ENCODE assay signal across 16 cellular contexts in genomic region chr7:135341049-135341448, GRCh38.
DNase-seq lines count a peak whose midpoint lies in the region; ATAC-seq and TF ChIP-seq lines count a peak whose summit lies in the region.
"Had no signal": no experiment of that assay in that cellular context is flagged by ENCODE, and none has a peak within 500 bp of the region (broad histone marks: within the 10 kb centered on the region; RNA-seq: fewer than 3 reads in every experiment).

No MANE protein-coding gene starts in this region.

- H3K27me3 ChIP-seq in mesendoderm (ENCODE audit: insufficient read depth, low read length, poor library complexity), result no peaks in the 10 kb centered on the region

- DNase-seq in HT-29 (ENCODE audit: low spot score), result peak; percentile 38
- DNase-seq in NB4 (ENCODE audit: low read depth), result peak; percentile 19
- no peak for DNase-seq in epithelial cell of proximal tubule (ENCODE audit: low read depth)
- peak; percentile 16 for DNase-seq in mesendoderm
- no peak for DNase-seq in NCI-H1092 (lab: John Stamatoyannopoulos, UW)
- DNase-seq in activated CD4-positive, alpha-beta T cell treated with anti-CD3 and anti-CD28 coated beads, Interleukin-2, amount 50 U/mL, for 4 hours, result no peak
- DNase-seq in cardiac septum (ENCODE audit: low spot score), result no peak
- DNase-seq: ACHN; Calu3; CD4-positive, CD25-positive, alpha-beta regulatory T cell; GM23248; NCI-H1092 treated with DMSO at 0.1 percent for 48 hours; NCI-H1694 treated with DMSO at 0.1 percent for 48 hours; NCI-H446; SHP77 treated with DMSO at 0.1 percent for 48 hours had no signal

- no peaks in the 10 kb centered on the region for H3K79me2 ChIP-seq in mesendoderm (ENCODE audit: control insufficient read depth, insufficient read depth, low read length)

- no peak overlapping the region for H2BK120ac ChIP-seq in mesendoderm (ENCODE audit: low read depth, low read length)

- no CpG with 5 or more reads among the region's 5 CpGs for WGBS in mesendoderm (ENCODE audit: extremely low coverage, insufficient coverage, low lambda C conversion rate)

- no peak overlapping the region for H4K8ac ChIP-seq in mesendoderm (ENCODE audit: low read depth, low read length)

- TF ChIP-seq POLR2A in NB4 (IDR thresholded peaks at IDR 0.05; ENCODE audit: extremely low read depth, insufficient read length), result no peak

- TF ChIP-seq CTCF in NB4 (IDR thresholded peaks at IDR 0.05; ENCODE audit: low read depth, low read length) (no peak), epithelial cell of proximal tubule (conservative IDR thresholded peaks at IDR 0.05; ENCODE audit: low read depth, low read length) (peak; percentile 32)

- H3K27ac ChIP-seq in mesendoderm (ENCODE audit: low read depth, low read length), result no peak overlapping the region
- H3K27ac ChIP-seq: GM23248 had no signal

- H3K18ac ChIP-seq in mesendoderm (ENCODE audit: low read length), result no peak overlapping the region

- H3K79me1 ChIP-seq in mesendoderm (ENCODE audit: low read length), result no peaks in the 10 kb centered on the region

- H3K4me3 ChIP-seq in NB4 (ENCODE audit: low read depth, low read length) (no peak overlapping the region), epithelial cell of proximal tubule (ENCODE audit: low read depth, low read length) (no peak overlapping the region), mesendoderm (ENCODE audit: low read length) (no peak overlapping the region)
- H3K4me3 ChIP-seq: GM23248 had no signal

- no peak overlapping the region for H4K5ac ChIP-seq in mesendoderm (ENCODE audit: low read length)

- no peak overlapping the region for H3K9ac ChIP-seq in mesendoderm (ENCODE audit: low read length)
- H3K9ac ChIP-seq: GM23248 had no signal

- H3K4me2 ChIP-seq in mesendoderm (ENCODE audit: low read length), result no peak overlapping the region

- H3K4me1 ChIP-seq in mesendoderm (ENCODE audit: control insufficient read depth, low read depth, low read length), result no peaks in the 10 kb centered on the region

- no peak overlapping the region for H3K56ac ChIP-seq in mesendoderm (ENCODE audit: low read length)

- H2BK5ac ChIP-seq in mesendoderm (ENCODE audit: low read length), result no peak overlapping the region

- H2BK15ac ChIP-seq in mesendoderm (replicated peaks; ENCODE audit: low read depth), result no peak overlapping the region

- ATAC-seq in GM21717 (IDR thresholded peaks at IDR 0.05; ENCODE audit: unreplicated experiment), result no peak

- intact Hi-C loops in cardiac septum (cut with DNase I), result no loop called here

- H3K36me3 ChIP-seq in mesendoderm (ENCODE audit: control insufficient read depth, insufficient read depth, low read length), result no peaks in the 10 kb centered on the region

- H3K23ac ChIP-seq in mesendoderm (ENCODE audit: low read length), result no peak overlapping the region

- no peak overlapping the region for H2AK5ac ChIP-seq in mesendoderm (ENCODE audit: low read length)

- no peak overlapping the region for H3K4ac ChIP-seq in mesendoderm (ENCODE audit: low read depth, low read length)

Comparison
In these comparisons a context has a peak if more than half of its experiments do, and no peak if none do; other contexts are left out.
1. DNase-seq: peak in HT-29 (single experiment), NB4 (single experiment) and mesendoderm (single experiment); none in epithelial cell of proximal tubule (single experiment), NCI-H1092 (single experiment), activated CD4-positive, alpha-beta T cell treated with anti-CD3 and anti-CD28 coated beads, Interleukin-2, amount 50 U/mL, for 4 hours (0 of 2) and cardiac septum (single experiment).